In the genomic region with DNA sequence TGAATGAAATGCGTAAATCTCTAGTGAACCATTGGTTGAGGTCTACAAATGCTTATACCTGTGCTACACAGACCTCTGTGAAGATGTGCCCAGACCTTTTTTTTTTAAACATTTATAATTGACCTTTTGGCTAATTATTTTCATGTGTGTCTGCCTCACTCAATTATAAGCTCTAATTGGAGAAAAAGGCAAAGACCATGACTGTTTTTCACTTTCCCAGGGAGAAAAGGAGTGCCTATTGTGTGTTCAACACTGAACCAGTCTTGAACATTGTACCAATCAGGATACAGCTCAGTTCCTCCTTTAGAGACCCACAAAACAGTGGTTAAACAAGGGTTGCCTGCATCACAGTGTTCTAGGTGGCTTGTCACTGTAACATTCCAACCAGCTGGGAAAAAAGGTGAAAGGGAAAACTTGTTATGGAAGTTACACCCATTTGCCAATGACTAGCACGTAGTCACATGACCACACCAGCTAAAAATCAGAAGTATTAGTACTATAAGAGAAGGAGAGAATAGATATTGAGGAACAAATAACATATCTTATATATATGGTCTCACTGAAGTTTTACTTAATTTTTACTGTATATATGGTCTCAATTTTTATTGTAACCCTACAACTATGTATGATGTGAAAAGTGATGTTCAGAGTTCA, we compare ENCODE assay signal across 20 cellular contexts. TPM values are rescaled to one million over a fixed set of nuclear protein-coding genes. Genes with fewer than 3 reads are reported as not detected.
DNase-seq lines count a peak whose midpoint lies in the region; ATAC-seq and TF ChIP-seq lines count a peak whose summit lies in the region.
"Had no signal": no experiment of that assay in that cellular context is flagged by ENCODE, and none has a peak within 500 bp of the region (broad histone marks: within the 10 kb centered on the region; RNA-seq: fewer than 3 reads in every experiment).

No MANE protein-coding gene starts in this region.

- TF ChIP-seq CTCF in PC-3 (conservative IDR thresholded peaks at IDR 0.05; ENCODE audit: low read depth, low read length) = no peak

- no peaks in the 10 kb centered on the region for H4K20me1 ChIP-seq in PC-3 (ENCODE audit: low read length)

- no peaks in the 10 kb centered on the region for H3K4me1 ChIP-seq in trophoblast cell (ENCODE audit: control insufficient read depth in 1 of 2, insufficient read depth in 2 of 2, low read length in 2 of 2)
- H3K4me1 ChIP-seq in PC-3 (ENCODE audit: insufficient read depth, low read length) = no peaks in the 10 kb centered on the region

- peak; percentile 15 for ATAC-seq in GM19025 (IDR thresholded peaks at IDR 0.05; ENCODE audit: low read depth, unreplicated experiment)
- no peak for ATAC-seq in PC-3
- ATAC-seq: A549, left colon had no signal

- H3K36me3 ChIP-seq in trophoblast cell (ENCODE audit: control insufficient read depth in 1 of 2, insufficient read depth in 2 of 2, low read length in 2 of 2) (peaks cover 0 to 2% of the 10 kb centered on the region in 2 experiments), PC-3 (ENCODE audit: low read depth, low read length) (no peaks in the 10 kb centered on the region)

- H3K4me3 ChIP-seq in trophoblast cell (ENCODE audit: low read depth, low read length) (no peak overlapping the region), PC-3 (ENCODE audit: low read length) (no peak overlapping the region)
- H3K4me3 ChIP-seq: A549; BLaER1 treated with 17β-estradiol and CSF1 and Interleukin-3, amounts not matched to agents 10 nM and 100 nM; SJSA1 had no signal

- no peaks in the 10 kb centered on the region for H3K9me2 ChIP-seq in PC-3 (replicated peaks; ENCODE audit: low read length)

- no peaks in the 10 kb centered on the region for H3K9me3 ChIP-seq in trophoblast cell (ENCODE audit: insufficient read depth, low read depth, low read length)
- H3K9me3 ChIP-seq in PC-3 (ENCODE audit: low read length) = no peaks in the 10 kb centered on the region
- H3K9me3 ChIP-seq: A549, SJSA1 had no signal

- no peaks in the 10 kb centered on the region for H3F3A ChIP-seq in PC-3 (ENCODE audit: low read length, unreplicated experiment)

- peaks cover 57% of the 10 kb centered on the region for H3K36me3 Mint-ChIP-seq in activated CD4-positive, alpha-beta memory T cell treated with anti-CD3 and anti-CD28 coated beads for 36 hours
- peaks cover 90% of the 10 kb centered on the region for H3K36me3 Mint-ChIP-seq in activated CD4-positive, alpha-beta memory T cell treated with anti-CD3 and anti-CD28 coated beads, Interleukin-2, amount 10 ng/mL, durations not matched to agents 7 days and 5 days (ENCODE audit: low read depth)

- no CpG with 5 or more reads among the region's 2 CpGs for WGBS in trophoblast cell (ENCODE audit: extremely low coverage, insufficient coverage, insufficient read length)

- POLR2A ChIA-PET in activated CD4-positive, alpha-beta memory T cell treated with anti-CD3 and anti-CD28 coated beads for 36 hours (lab: Charles Lee) = no interaction called here
- POLR2A ChIA-PET in activated CD4-positive, alpha-beta memory T cell treated with anti-CD3 and anti-CD28 coated beads, Interleukin-2, amount 10 ng/mL, durations not matched to agents 7 days and 5 days (lab: Charles Lee) = interaction anchor here (1.1 to 1.6 kb wide), 2 partner anchors 10 to 34 kb away, joined by 3 to 5 read pairs; no protein-coding TSS in a partner anchor
- POLR2A ChIA-PET in PC-3 (lab: Charles Lee; ENCODE audit: unreplicated experiment) = no interaction called here

- H3K18ac ChIP-seq in trophoblast cell (ENCODE audit: low read length) = no peak overlapping the region

- no peak overlapping the region for H3K14ac ChIP-seq in trophoblast cell (ENCODE audit: low read length)

- peaks cover 9% of the 10 kb centered on the region for H3K9me3 Mint-ChIP-seq in activated CD4-positive, alpha-beta memory T cell treated with anti-CD3 and anti-CD28 coated beads for 36 hours
- peaks cover 25% of the 10 kb centered on the region for H3K9me3 Mint-ChIP-seq in activated CD4-positive, alpha-beta memory T cell treated with anti-CD3 and anti-CD28 coated beads, Interleukin-2, amount 10 ng/mL, durations not matched to agents 7 days and 5 days
- H3K9me3 Mint-ChIP-seq: HFFc6 had no signal

- H3K27me3 ChIP-seq in trophoblast cell (ENCODE audit: insufficient read depth, low read length) (no peaks in the 10 kb centered on the region), PC-3 (ENCODE audit: low read length) (no peaks in the 10 kb centered on the region)
- H3K27me3 ChIP-seq: BLaER1 treated with 17β-estradiol and CSF1 and Interleukin-3, amounts not matched to agents 10 nM and 100 nM; SJSA1 had no signal

- CTCF ChIA-PET in activated CD4-positive, alpha-beta memory T cell treated with anti-CD3 and anti-CD28 coated beads for 36 hours (lab: Charles Lee) = interaction anchor here (0.8 to 1.0 kb wide), 2 partner anchors 35 to 111 kb away, joined by 3 to 4 read pairs; no protein-coding TSS in a partner anchor
- CTCF ChIA-PET in activated CD4-positive, alpha-beta memory T cell treated with anti-CD3 and anti-CD28 coated beads, Interleukin-2, amount 10 ng/mL, durations not matched to agents 7 days and 5 days (lab: Charles Lee) = no interaction called here
- CTCF ChIA-PET in PC-3 (lab: Charles Lee) = no interaction called here

- H2AFZ ChIP-seq in trophoblast cell (ENCODE audit: insufficient read depth, low read length, poor library complexity) = no peak overlapping the region
- no peak overlapping the region for H2AFZ ChIP-seq in PC-3 (ENCODE audit: low read length)

- H2AK5ac ChIP-seq in trophoblast cell (ENCODE audit: low read length) = no peak overlapping the region

- H3K4me2 ChIP-seq in trophoblast cell (ENCODE audit: low read length) (no peak overlapping the region), PC-3 (ENCODE audit: low read length) (no peak overlapping the region)
- H3K4me2 ChIP-seq: A549 had no signal

- H3K79me1 ChIP-seq in trophoblast cell (ENCODE audit: low read length) = no peaks in the 10 kb centered on the region

- peaks cover 83% of the 10 kb centered on the region for H3K4me1 Mint-ChIP-seq in activated CD4-positive, alpha-beta memory T cell treated with anti-CD3 and anti-CD28 coated beads for 36 hours (ENCODE audit: low read depth)
- H3K4me1 Mint-ChIP-seq in activated CD4-positive, alpha-beta memory T cell treated with anti-CD3 and anti-CD28 coated beads, Interleukin-2, amount 10 ng/mL, durations not matched to agents 7 days and 5 days = peaks cover 60% of the 10 kb centered on the region
- H3K4me1 Mint-ChIP-seq: nephron had no signal

- no TSS peak for BruUV-seq in PC-3 (replicated peaks; lab: Mats Ljungman, UMichigan)

- no peak overlapping the region for H4K12ac ChIP-seq in trophoblast cell (ENCODE audit: low read depth, low read length)

- no peak overlapping the region for H2BK12ac ChIP-seq in trophoblast cell (ENCODE audit: low read length)

- intact Hi-C loops in activated CD4-positive, alpha-beta memory T cell treated with anti-CD3 and anti-CD28 coated beads for 36 hours (cut with micrococcal nuclease) = loop anchor here (1.0 kb wide), 2 partner anchors 8 to 27 kb away; no protein-coding TSS in a partner anchor
- intact Hi-C loops in PC-3 (cut with micrococcal nuclease) = no loop called here

- no peak overlapping the region for H2BK5ac ChIP-seq in trophoblast cell (ENCODE audit: low read depth, low read length, poor library complexity)

- no peak overlapping the region for H2BK120ac ChIP-seq in trophoblast cell (ENCODE audit: insufficient read depth, low read length, poor library complexity)

- H3K79me2 ChIP-seq in trophoblast cell (ENCODE audit: control insufficient read depth, insufficient read depth, low read length, poor library complexity) = no peaks in the 10 kb centered on the region
- no peaks in the 10 kb centered on the region for H3K79me2 ChIP-seq in PC-3 (ENCODE audit: low read length)

- no peak overlapping the region for H4K8ac ChIP-seq in trophoblast cell (ENCODE audit: low read depth, low read length)

- no peak overlapping the region for H3K23ac ChIP-seq in trophoblast cell (ENCODE audit: low read length)

- no peak overlapping the region for H3K4me3 Mint-ChIP-seq in activated CD4-positive, alpha-beta memory T cell treated with anti-CD3 and anti-CD28 coated beads for 36 hours
- no peak overlapping the region for H3K4me3 Mint-ChIP-seq in activated CD4-positive, alpha-beta memory T cell treated with anti-CD3 and anti-CD28 coated beads, Interleukin-2, amount 10 ng/mL, durations not matched to agents 7 days and 5 days
- H3K4me3 Mint-ChIP-seq: HFFc6, nephron had no signal

- H3K4ac ChIP-seq in trophoblast cell (ENCODE audit: low read depth, low read length) = peak overlapping the region; percentile 10

- H3K27ac Mint-ChIP-seq in activated CD4-positive, alpha-beta memory T cell treated with anti-CD3 and anti-CD28 coated beads for 36 hours = peak overlapping the region; percentile 55
- H3K27ac Mint-ChIP-seq in activated CD4-positive, alpha-beta memory T cell treated with anti-CD3 and anti-CD28 coated beads, Interleukin-2, amount 10 ng/mL, durations not matched to agents 7 days and 5 days = no peak overlapping the region
- H3K27ac Mint-ChIP-seq: HFFc6, nephron had no signal

- H4K91ac ChIP-seq in trophoblast cell (ENCODE audit: low read depth, low read length) = no peak overlapping the region

- no peak overlapping the region for H3K27ac ChIP-seq in trophoblast cell (ENCODE audit: low read depth, low read length)
- no peak overlapping the region for H3K27ac ChIP-seq in PC-3 (ENCODE audit: low read length)
- H3K27ac ChIP-seq: A549; BLaER1 treated with 17β-estradiol and CSF1 and Interleukin-3, amounts not matched to agents 10 nM and 100 nM; SJSA1 had no signal

- H3K9ac ChIP-seq in trophoblast cell (ENCODE audit: low read length) (no peak overlapping the region), PC-3 (ENCODE audit: low read length) (no peak overlapping the region)
- H3K9ac ChIP-seq: BLaER1 treated with 17β-estradiol and CSF1 and Interleukin-3, amounts not matched to agents 10 nM and 100 nM had no signal

- no peak for DNase-seq in activated CD4-positive, alpha-beta memory T cell treated with anti-CD3 and anti-CD28 coated beads for 36 hours
- no peak for DNase-seq in activated CD4-positive, alpha-beta memory T cell treated with anti-CD3 and anti-CD28 coated beads, Interleukin-2, amount 10 ng/mL, durations not matched to agents 7 days and 5 days
- DNase-seq in MV-4-11 (lab: John Stamatoyannopoulos, UW) (peak; percentile 5), trophoblast cell (peak in 1 of 2 donors; percentile 30), SIG-M5 (lab: John Stamatoyannopoulos, UW) (no peak), retina (no peak), PC-3 (no peak)
- DNase-seq: activated naive CD4-positive, alpha-beta T cell treated with Interleukin-2 at 50 U/mL for 16 hours; glutamatergic neuron; HFFc6; left colon; NCI-H1694 treated with DMSO at 0.1 percent for 48 hours; NCI-H2227 treated with DMSO at 0.1 percent for 48 hours; NCI-H82; stimulated activated CD4-positive, alpha-beta T cell treated with anti-CD3 and anti-CD28 coated beads, Interleukin-2, amount 100 ng/mL, for 24 hours had no signal

- H3K27me3 Mint-ChIP-seq in activated CD4-positive, alpha-beta memory T cell treated with anti-CD3 and anti-CD28 coated beads for 36 hours = no peaks in the 10 kb centered on the region
- no peaks in the 10 kb centered on the region for H3K27me3 Mint-ChIP-seq in activated CD4-positive, alpha-beta memory T cell treated with anti-CD3 and anti-CD28 coated beads, Interleukin-2, amount 10 ng/mL, durations not matched to agents 7 days and 5 days

RNA-seq across cellular contexts. Expression of a gene that starts 13.4 kb away (rescaled TPM):
- total RNA-seq in activated CD4-positive, alpha-beta memory T cell treated with anti-CD3 and anti-CD28 coated beads for 36 hours = 10 to 100 TPM; 71.4 to 74.1 TPM
- 100 to 1,000 TPM; 118 to 126 TPM for total RNA-seq in activated CD4-positive, alpha-beta memory T cell treated with anti-CD3 and anti-CD28 coated beads, Interleukin-2, amount 10 ng/mL, durations not matched to agents 7 days and 5 days
- 73.9 and 77.5 TPM in 2 replicates for polyA plus RNA-seq in trophoblast cell (2013)
- 22.2 and 23.7 TPM in 2 replicates for total RNA-seq in PC-3 (2014; rRNA removed)
